9 cellular contexts compared by ENCODE assay signal in genomic region chr13:21124853-21125252, GRCh38. TPM values are rescaled to one million over a fixed set of nuclear protein-coding genes. Genes with fewer than 3 reads are reported as not detected.
A peak's percentile ranks its signal among the peaks of the same experiment; 100 is the strongest.
DNase-seq lines count a peak whose midpoint lies in the region; ATAC-seq and TF ChIP-seq lines count a peak whose summit lies in the region.
"Had no signal": no experiment of that assay in that cellular context is flagged by ENCODE, and none has a peak within 500 bp of the region (broad histone marks: within the 10 kb centered on the region; RNA-seq: fewer than 3 reads in every experiment).

No MANE protein-coding gene starts in this region.

- no peak overlapping the region for H3K4me3 Mint-ChIP-seq in chondrocyte (ENCODE audit: unreplicated experiment)

- peaks cover 1% of the 10 kb centered on the region for H3K9me3 Mint-ChIP-seq in chondrocyte (ENCODE audit: low read depth)

- H3K9me3 ChIP-seq in upper lobe of left lung = no peaks in the 10 kb centered on the region

- H3K4me3 ChIP-seq in retinal pigment epithelial cell (ENCODE audit: low read length) = no peak overlapping the region
- H3K4me3 ChIP-seq in upper lobe of left lung = no peak overlapping the region
- H3K4me3 ChIP-seq: K562 had no signal

- H3K36me3 ChIP-seq in upper lobe of left lung = no peaks in the 10 kb centered on the region

- no peak for ATAC-seq in upper lobe of left lung (ENCODE audit: low FRiP score in 2 of 2)
- ATAC-seq: K562 had no signal

- DNase-seq in HT-29 (ENCODE audit: low spot score) (peak; percentile 57), NCI-H345 treated with DMSO at 0.1 percent for 48 hours (lab: John Stamatoyannopoulos, UW; ENCODE audit: unreplicated experiment) (peak; percentile 82), chondrocyte (ENCODE audit: low spot score) (no peak), retinal pigment epithelial cell (ENCODE audit: low read depth) (peak; percentile 74), AML-193 (lab: John Stamatoyannopoulos, UW) (no peak), upper lobe of left lung (no peak)
- no peak for DNase-seq in activated effector memory CD4-positive, alpha-beta T cell treated with Interleukin-2 at 50 U/mL for 16 hours
- DNase-seq: stimulated activated CD4-positive, alpha-beta T cell treated with anti-CD3 and anti-CD28 coated beads, Interleukin-1b, Interleukin-23, amount 100 ng/mL, for 48 hours had no signal

- TF ChIP-seq CTCF in chondrocyte (IDR thresholded peaks at IDR 0.05) (no peak), retinal pigment epithelial cell (conservative IDR thresholded peaks at IDR 0.05; ENCODE audit: low read depth, low read length) (no peak), upper lobe of left lung (IDR thresholded peaks at IDR 0.05) (no peak)

- no peaks in the 10 kb centered on the region for H3K36me3 Mint-ChIP-seq in chondrocyte (ENCODE audit: low read depth)

- H3K27me3 ChIP-seq in upper lobe of left lung = no peaks in the 10 kb centered on the region

- TF ChIP-seq EP300 in upper lobe of left lung (IDR thresholded peaks at IDR 0.05) = no peak

- peaks cover 6% of the 10 kb centered on the region for H3K4me1 Mint-ChIP-seq in chondrocyte (ENCODE audit: low read depth)

- no peak for TF ChIP-seq POLR2A in upper lobe of left lung (IDR thresholded peaks at IDR 0.05)

- no peaks in the 10 kb centered on the region for H3K4me1 ChIP-seq in upper lobe of left lung

- no peak overlapping the region for H3K27ac ChIP-seq in upper lobe of left lung

- WGBS in upper lobe of left lung, 2 donors = 27 to 38% methylated on average over 4 to 7 of the region's 7 CpGs

- H3K27ac Mint-ChIP-seq in chondrocyte (ENCODE audit: unreplicated experiment) = peak overlapping the region; percentile 75

- H3K27me3 Mint-ChIP-seq in chondrocyte (ENCODE audit: low read depth) = no peaks in the 10 kb centered on the region

RNA-seq across cellular contexts. Expression of gene SAP18, which starts 15.1 kb away (rescaled TPM):
- total RNA-seq in HT-29 (2014; rRNA removed; shearing (Covaris generic)) = 59.5 and 67.4 TPM in 2 replicates
- 172 to 216 TPM (median 176 TPM) in 3 replicates for total RNA-seq in chondrocyte
- total RNA-seq in upper lobe of left lung = 100 to 1,000 TPM in 2 of 6 donors, 10 to 100 TPM in 4; 18.9 to 200 (median 50.8) TPM

RNA-seq across cellular contexts. Expression of gene SKA3, which starts 51.5 kb away (rescaled TPM):
- total RNA-seq in HT-29 (2014; rRNA removed; shearing (Covaris generic)) = 20.2 and 22.6 TPM in 2 replicates
- total RNA-seq in chondrocyte (3.1 to 4.7 TPM (median 4.2 TPM) in 3 replicates), upper lobe of left lung (1 to 10 TPM in 5 of 6 donors, not detected in 1; 1.0 to 3.0 (median 1.4) TPM)

RNA-seq across cellular contexts. Expression of gene MRPL57, which starts 51.6 kb away (rescaled TPM):
- 112 and 143 TPM in 2 replicates for total RNA-seq in HT-29 (2014; rRNA removed; shearing (Covaris generic))
- 10.9 to 13.9 TPM (median 11.4 TPM) in 3 replicates for total RNA-seq in chondrocyte
- 10 to 100 TPM; 17.8 to 36.3 (median 23.9) TPM for total RNA-seq in upper lobe of left lung

Comparison
In these comparisons a context has a peak if more than half of its experiments do, and no peak if none do; other contexts are left out.
1. DNase-seq: peak in HT-29 (single experiment), NCI-H345 treated with DMSO at 0.1 percent for 48 hours (single experiment) and retinal pigment epithelial cell (single experiment); none in chondrocyte (single experiment), activated effector memory CD4-positive, alpha-beta T cell treated with Interleukin-2 at 50 U/mL for 16 hours (single experiment), AML-193 (0 of 2) and upper lobe of left lung (0 of 2).